In genomic region chr19:12933287-12934072, GRCh38 we compare ENCODE assay signal across 8 cellular contexts. TPM values are rescaled to one million over a fixed set of nuclear protein-coding genes. Genes with fewer than 3 reads are reported as not detected.
DNase-seq lines count a peak whose midpoint lies in the region; FAIRE-seq and TF ChIP-seq lines count a peak whose summit lies in the region.

Gene FARSA, minus strand, starts transcription at chr19:12933711. Its CDS starts 15 bp downstream, at chr19:12933696.

- H3K27me3 ChIP-seq in HUES48 (ENCODE audit: control insufficient read depth, insufficient read depth, low read length) (no peaks in the 10 kb centered on the region), OCI-LY1 (ENCODE audit: insufficient read depth, low read length) (no peaks in the 10 kb centered on the region), endothelial cell of umbilical vein (ENCODE audit: control insufficient read depth in 2 of 2, insufficient read depth in 2 of 2, low read length in 2 of 2) (no peaks in the 10 kb centered on the region)

- POLR2A ChIA-PET in endothelial cell of umbilical vein (lab: Charles Lee): interaction anchor here (2.2 kb wide), 1 partner anchor 14 kb away, joined by 6 read pairs; the partner anchor contains the start of gene SYCE2

- no peaks in the 10 kb centered on the region for H3K9me3 ChIP-seq in HUES48 (ENCODE audit: control insufficient read depth, insufficient read depth, low read length)
- no peaks in the 10 kb centered on the region for H3K9me3 ChIP-seq in OCI-LY1 (ENCODE audit: low read length)
- no peaks in the 10 kb centered on the region for H3K9me3 ChIP-seq in endothelial cell of umbilical vein (replicated peaks; ENCODE audit: control insufficient read depth, insufficient read depth, low read length)

- in situ Hi-C loops in GM18951 (cut with MboI; ENCODE audit: low sequenced_read_pairs, unreplicated experiment): no loop called here

- H3K9me3 Mint-ChIP-seq in mesothelial cell of epicardium: no peaks in the 10 kb centered on the region

- H3K79me2 ChIP-seq in OCI-LY1 (ENCODE audit: insufficient read depth, low read length) (peaks cover 21% of the 10 kb centered on the region), endothelial cell of umbilical vein (ENCODE audit: control insufficient read depth, insufficient read depth, low read length) (peaks cover 21% of the 10 kb centered on the region)

- H3K36me3 Mint-ChIP-seq in mesothelial cell of epicardium: peaks cover 5% of the 10 kb centered on the region

- CTCF ChIA-PET in endothelial cell of umbilical vein (lab: Charles Lee): interaction anchor here (1.3 to 3.0 kb wide), 5 partner anchors 17 to 173 kb away, joined by 3 to 11 read pairs (median 3); partner anchors contain the start of gene GCDH

- no peaks in the 10 kb centered on the region for H4K20me1 ChIP-seq in OCI-LY1 (ENCODE audit: insufficient read depth, low read length)
- H4K20me1 ChIP-seq in endothelial cell of umbilical vein (replicated peaks; ENCODE audit: control insufficient read depth, extremely low read depth, insufficient read depth, low read length): no peaks in the 10 kb centered on the region

- peaks cover 30% of the 10 kb centered on the region for H3K36me3 ChIP-seq in HUES48 (ENCODE audit: control insufficient read depth, insufficient read depth, low read length)
- peaks cover 31% of the 10 kb centered on the region for H3K36me3 ChIP-seq in OCI-LY1 (ENCODE audit: insufficient read depth, low read length)
- H3K36me3 ChIP-seq in endothelial cell of umbilical vein (ENCODE audit: control insufficient read depth in 2 of 2, extremely low read depth in 1 of 2, insufficient read depth in 2 of 2, low read length in 2 of 2): peaks cover 6 to 15% of the 10 kb centered on the region in 2 experiments

- peaks cover 14% of the 10 kb centered on the region for H3F3A ChIP-seq in OCI-LY1 (ENCODE audit: insufficient read depth, low read length)

- dilution Hi-C loops in endothelial cell of umbilical vein (cut with MboI; ENCODE audit: extremely low pct_ligation_motif_present, low sequenced_read_pairs): no loop called here

- H3K27ac ChIP-seq in HUES48 (ENCODE audit: low read depth, low read length): peak within 1 kb of the TSS; percentile 36
- peak within 1 kb of the TSS; percentile 67 for H3K27ac ChIP-seq in OCI-LY1 (ENCODE audit: low read depth, low read length, poor library complexity, severe bottlenecking)
- peak within 1 kb of the TSS; percentile 27 for H3K27ac ChIP-seq in endothelial cell of umbilical vein (ENCODE audit: insufficient read depth, low read depth, low read length)

- H3K9ac ChIP-seq in HUES48 (ENCODE audit: low read depth, low read length): peak within 1 kb of the TSS; percentile 83
- H3K9ac ChIP-seq in OCI-LY1 (ENCODE audit: low read length): peak within 1 kb of the TSS; percentile 98
- peak within 1 kb of the TSS; percentile 66 for H3K9ac ChIP-seq in endothelial cell of umbilical vein (replicated peaks; ENCODE audit: extremely low read depth, insufficient read depth, low read length)

- H3K9me2 ChIP-seq in OCI-LY1 (ENCODE audit: low read depth, low read length): no peaks in the 10 kb centered on the region

- TF ChIP-seq CTCF in OCI-LY1 (IDR thresholded peaks at IDR 0.05; ENCODE audit: low read length): no peak
- no peak for TF ChIP-seq CTCF in endothelial cell of umbilical vein (IDR thresholded peaks at IDR 0.05; ENCODE audit: extremely low read depth in 1 of 2, insufficient read depth in 1 of 2, low read depth in 1 of 2, low read length in 2 of 2)
- no peak for TF ChIP-seq CTCF in mesothelial cell of epicardium (IDR thresholded peaks at IDR 0.05; ENCODE audit: unreplicated experiment)

- H3K4me3 ChIP-seq in HUES48 (ENCODE audit: low read depth, low read length) (peak within 1 kb of the TSS; percentile 88), OCI-LY1 (ENCODE audit: low read depth, low read length, poor library complexity, severe bottlenecking) (peak within 1 kb of the TSS; percentile 97), endothelial cell of umbilical vein (replicated peaks in 1 of 3; ENCODE audit: insufficient read depth in 1 of 3, low read depth in 1 of 3, low read length in 3 of 3) (peak within 1 kb of the TSS; percentile 26 to 82 (median 56))

- TF ChIP-seq POLR2A in GM18951 (IDR thresholded peaks at IDR 0.05; ENCODE audit: extremely low read depth, insufficient read depth, insufficient read length): peak; percentile 95
- peak; percentile 93 for TF ChIP-seq POLR2A in endothelial cell of umbilical vein (IDR thresholded peaks at IDR 0.05; ENCODE audit: low read depth, low read length)

- H3K27me3 Mint-ChIP-seq in mesothelial cell of epicardium (ENCODE audit: low read depth): no peaks in the 10 kb centered on the region

- no peaks in the 10 kb centered on the region for H3K9me1 ChIP-seq in endothelial cell of umbilical vein (replicated peaks; ENCODE audit: control insufficient read depth, extremely low read depth, insufficient read depth, low read length)

- peaks cover 16% of the 10 kb centered on the region for H3K4me1 ChIP-seq in HUES48 (ENCODE audit: control insufficient read depth, insufficient read depth, low read length)
- H3K4me1 ChIP-seq in OCI-LY1 (ENCODE audit: insufficient read depth, low read length, severe bottlenecking): peaks cover 43% of the 10 kb centered on the region
- peaks cover 17% of the 10 kb centered on the region for H3K4me1 ChIP-seq in endothelial cell of umbilical vein (ENCODE audit: control insufficient read depth, extremely low read depth, insufficient read depth, low read length)

- peak within 1 kb of the TSS; percentile 84 for H3K27ac Mint-ChIP-seq in mesothelial cell of epicardium

- intact Hi-C loops in endothelial cell of umbilical vein (cut with micrococcal nuclease): loop anchor here (1.0 to 10.0 kb wide), 2 partner anchors 14 to 149 kb away; partner anchors contain the start of gene SYCE2

- peak; percentile 99 for FAIRE-seq in endothelial cell of umbilical vein (lab: Jason Lieb, UNC)

- peak within 1 kb of the TSS; percentile 89 for H3K4me3 Mint-ChIP-seq in mesothelial cell of epicardium

- BruUV-seq in endothelial cell of umbilical vein (replicated peaks; lab: Mats Ljungman, UMichigan): TSS peak; percentile 52

- peak; percentile 93 for DNase-seq in AG08396 (ENCODE audit: low spot score)
- peak; percentile 88 for DNase-seq in activated CD8-positive, alpha-beta memory T cell treated with anti-CD3 and anti-CD28 coated beads, Interleukin-2, amount 50 U/mL, for 48 hours
- DNase-seq in endothelial cell of umbilical vein (ENCODE audit: low read depth, low spot score): peak; percentile 94
- peak; percentile 73 to 80 for DNase-seq in mesothelial cell of epicardium (ENCODE audit: low spot score in 2 of 2, unreplicated experiment in 2 of 2)
- peak; percentile 78 to 82 for DNase-seq in stimulated activated CD8-positive, alpha-beta memory T cell treated with anti-CD3 and anti-CD28 coated beads, Interleukin-15, amount 100 ng/mL, for 4 hours (ENCODE audit: low read depth in 2 of 2)

- H3K4me2 ChIP-seq in OCI-LY1 (ENCODE audit: low read length) (peak within 1 kb of the TSS; percentile 98), endothelial cell of umbilical vein (ENCODE audit: insufficient read depth, low read length) (peak within 1 kb of the TSS; percentile 78)

- H2AFZ ChIP-seq in OCI-LY1 (ENCODE audit: low read length) (no peak within 1 kb of the TSS), endothelial cell of umbilical vein (ENCODE audit: low read depth, low read length) (peak within 1 kb of the TSS; percentile 76)

- H3K4me1 Mint-ChIP-seq in mesothelial cell of epicardium: peaks cover 23% of the 10 kb centered on the region

TF ChIP-seq in endothelial cell of umbilical vein, 7 proteins besides CTCF, POLR2A, EP300 and RAD21:
- no peak for TF ChIP-seq GATA2 (IDR thresholded peaks at IDR 0.05; ENCODE audit: insufficient read depth, insufficient read length, low read depth, low read length)
- peak; percentile 94 for TF ChIP-seq MYC (IDR thresholded peaks at IDR 0.05; ENCODE audit: low read depth, low read length)
- TF ChIP-seq JUN (IDR thresholded peaks at IDR 0.05; ENCODE audit: borderline replicate concordance, insufficient read depth, insufficient read length, low read depth): no peak
- TF ChIP-seq POLR2AphosphoS5 (IDR thresholded peaks at IDR 0.05; ENCODE audit: insufficient read depth, low read depth, low read length): peak; percentile 97
- TF ChIP-seq MAX (IDR thresholded peaks at IDR 0.05; ENCODE audit: insufficient read depth, insufficient read length): peak; percentile 55
- no peak for TF ChIP-seq FOS (IDR thresholded peaks at IDR 0.05; ENCODE audit: borderline replicate concordance, insufficient read depth, low read length)

RNA-seq across cellular contexts. Expression of gene FARSA, which starts in this region (rescaled TPM):
- 71.4 and 77.4 TPM in 2 replicates for total RNA-seq in endothelial cell of umbilical vein
- 51.8 and 55.3 TPM in 2 replicates for polyA plus RNA-seq in endothelial cell of umbilical vein
- polyA plus RNA-seq in endothelial cell of umbilical vein (2011; cell fraction: cytosol; rRNA removed): 37.9 TPM in 2 replicates
- polyA plus RNA-seq in endothelial cell of umbilical vein (2011; cell fraction: nucleus; rRNA removed): 51.3 and 55.0 TPM in 2 replicates
- polyA plus RNA-seq in endothelial cell of umbilical vein (2012): 76.1 and 80.0 TPM in 2 replicates
- polyA minus RNA-seq in endothelial cell of umbilical vein: 20.2 and 25.8 TPM in 2 replicates
- polyA minus RNA-seq in endothelial cell of umbilical vein (2011; cell fraction: cytosol; rRNA and poly(A)+ RNA removed): 45.1 TPM
- polyA minus RNA-seq in endothelial cell of umbilical vein (2011; cell fraction: nucleus; rRNA and poly(A)+ RNA removed): 13.2 and 13.5 TPM in 2 replicates
- total RNA-seq in mesothelial cell of epicardium: 54.5 to 58.4 TPM (median 58.3 TPM) in 3 replicates

Comparison
In these comparisons a context has a peak if more than half of its experiments do, and no peak if none do; other contexts are left out.
1. Peak in every context shown above with its lines: DNase-seq, H3K4me3 ChIP-seq and H3K27ac ChIP-seq.